In the genomic region with DNA sequence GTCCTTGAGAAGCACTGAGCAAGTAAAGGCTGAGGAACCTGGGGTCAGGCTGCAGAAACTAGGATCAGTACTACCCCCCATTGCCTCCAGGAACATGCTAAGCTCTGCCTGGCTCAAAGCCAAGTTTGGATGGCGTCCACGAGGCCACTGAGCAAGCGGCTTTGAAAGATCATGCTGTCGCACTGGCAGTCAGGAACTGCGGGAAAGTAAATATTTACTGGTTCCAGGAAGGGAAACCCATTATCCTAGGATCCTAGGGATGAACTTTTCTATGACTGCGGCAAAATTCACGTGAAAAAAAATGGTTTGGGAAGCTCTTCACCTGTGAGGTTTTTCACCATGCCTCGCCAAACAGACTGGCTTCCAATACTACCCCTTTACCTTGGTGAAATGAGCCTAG, we compare ENCODE assay signal across 10 cellular contexts.
A peak's percentile ranks its signal among the peaks of the same experiment; 100 is the strongest.
DNase-seq lines count a peak whose midpoint lies in the region; ATAC-seq and TF ChIP-seq lines count a peak whose summit lies in the region.
"Had no signal": no experiment of that assay in that cellular context is flagged by ENCODE, and none has a peak within 500 bp of the region (broad histone marks: within the 10 kb centered on the region; RNA-seq: fewer than 3 reads in every experiment).

No MANE protein-coding gene starts in this region.

- no peak overlapping the region for H3K27ac ChIP-seq in esophagus muscularis mucosa (replicated peaks in 1 of 4)
- H3K27ac ChIP-seq: SK-N-MC had no signal

- TF ChIP-seq CTCF in esophagus muscularis mucosa (IDR thresholded peaks at IDR 0.05) = no peak

- TF ChIP-seq EP300 in esophagus muscularis mucosa (IDR thresholded peaks at IDR 0.05) = no peak

- peak overlapping the region in 1 of 4 donors; percentile 2 for H3K4me3 ChIP-seq in esophagus muscularis mucosa
- H3K4me3 ChIP-seq: SK-N-MC had no signal

- WGBS in esophagus muscularis mucosa = 20% methylated on average over 8 of the region's 8 CpGs

- peak; percentile 83 for ATAC-seq in left ventricle myocardium superior
- ATAC-seq in HG03196 (IDR thresholded peaks at IDR 0.05; ENCODE audit: unreplicated experiment) = no peak
- ATAC-seq in GM21737 (IDR thresholded peaks at IDR 0.05; ENCODE audit: unreplicated experiment) = no peak
- ATAC-seq: stimulated activated effector memory CD8-positive, alpha-beta T cell treated with anti-CD3 and anti-CD28 coated beads, Interleukin-12 subunit alpha, Interleukin-12 subunit beta, amount 100 ng/mL, for 72 hours had no signal

- no peaks in the 10 kb centered on the region for H3K9me3 ChIP-seq in esophagus muscularis mucosa

- no peaks in the 10 kb centered on the region for H3K36me3 ChIP-seq in esophagus muscularis mucosa

- H3K4me1 ChIP-seq in esophagus muscularis mucosa = peaks cover 0 to 22% (median 18%) of the 10 kb centered on the region in 4 donors

- TF ChIP-seq POLR2A in esophagus muscularis mucosa (IDR thresholded peaks at IDR 0.05; ENCODE audit: low read depth) = no peak

- H3K27me3 ChIP-seq in esophagus muscularis mucosa = no peaks in the 10 kb centered on the region

- intact Hi-C loops in left ventricle myocardium superior (cut with micrococcal nuclease) (no loop called here), esophagus muscularis mucosa (cut with DNase I) (no loop called here)

- DNase-seq in M059J (ENCODE audit: low read depth) (peak; percentile 30), RPMI7951 (ENCODE audit: low read depth) (peak; percentile 8), left ventricle myocardium superior (peak; percentile 82), superior temporal gyrus (ENCODE audit: extremely low spot score) (peak; percentile 79), esophagus muscularis mucosa (ENCODE audit: extremely low spot score) (no peak)
- no peak for DNase-seq in activated effector memory CD4-positive, alpha-beta T cell treated with anti-CD3 and anti-CD28 coated beads, Interleukin-2, amount 50 U/mL, for 16 hours

Comparison
In these comparisons a context has a peak if more than half of its experiments do, and no peak if none do; other contexts are left out.
1. DNase-seq: peak in M059J (single experiment), RPMI7951 (single experiment), left ventricle myocardium superior (single experiment) and superior temporal gyrus (single experiment); none in activated effector memory CD4-positive, alpha-beta T cell treated with anti-CD3 and anti-CD28 coated beads, Interleukin-2, amount 50 U/mL, for 16 hours (single experiment) and esophagus muscularis mucosa (single experiment).